ENCODE assay signal across 11 cellular contexts in genomic region chrX:124216396-124217124, GRCh38.
A peak's percentile ranks its signal among the peaks of the same experiment; 100 is the strongest.
DNase-seq lines count a peak whose midpoint lies in the region; ATAC-seq, FAIRE-seq and TF ChIP-seq lines count a peak whose summit lies in the region.
"Had no signal": no experiment of that assay in that cellular context is flagged by ENCODE, and none has a peak within 500 bp of the region (broad histone marks: within the 10 kb centered on the region; RNA-seq: fewer than 3 reads in every experiment).

No MANE protein-coding gene starts in this region.

- no peaks in the 10 kb centered on the region for H3K4me1 ChIP-seq in right cardiac atrium (ENCODE audit: control insufficient read depth, insufficient read depth, low read length)
- peaks cover 0 to 33% (median 0%) of the 10 kb centered on the region in 12 donors for H3K4me1 ChIP-seq in heart left ventricle
- peaks cover 14% of the 10 kb centered on the region for H3K4me1 ChIP-seq in endothelial cell of umbilical vein (ENCODE audit: control insufficient read depth, extremely low read depth, insufficient read depth, low read length)

- H4K20me1 ChIP-seq in endothelial cell of umbilical vein (replicated peaks; ENCODE audit: control insufficient read depth, extremely low read depth, insufficient read depth, low read length), result no peaks in the 10 kb centered on the region

- POLR2A ChIA-PET in endothelial cell of umbilical vein (lab: Charles Lee), result no interaction called here

- no peaks in the 10 kb centered on the region for H3K36me3 Mint-ChIP-seq in type B pancreatic cell

- intact Hi-C loops in right cardiac atrium (cut with DNase I) (loop anchor here in 1 of 4 donors (10.0 kb wide), 1 partner anchor 168 kb away; no protein-coding TSS in a partner anchor), heart left ventricle (cut with DNase I) (loop anchor here in 4 of 10 donors (10.0 kb wide), 1 partner anchor 168 kb away; no protein-coding TSS in a partner anchor), endothelial cell of umbilical vein (cut with micrococcal nuclease) (loop anchor here (10.0 kb wide), 1 partner anchor 252 kb away; the partner anchor contains the start of gene STAG2)

- H3K9me3 ChIP-seq in right cardiac atrium (ENCODE audit: control insufficient read depth, low read length) (no peaks in the 10 kb centered on the region), heart left ventricle (no peaks in the 10 kb centered on the region), endothelial cell of umbilical vein (replicated peaks; ENCODE audit: control insufficient read depth, insufficient read depth, low read length) (no peaks in the 10 kb centered on the region)
- H3K9me3 ChIP-seq: HAP-1, neutrophil had no signal

- 74% methylated on average over 8 of the region's 8 CpGs for WGBS in right cardiac atrium
- WGBS in heart left ventricle, 4 donors, result 48 to 80% (median 61%) methylated on average over 8 of the region's 8 CpGs

- no peak for TF ChIP-seq CTCF in heart left ventricle (IDR thresholded peaks at IDR 0.05)
- no peak for TF ChIP-seq CTCF in endothelial cell of umbilical vein (IDR thresholded peaks at IDR 0.05; ENCODE audit: extremely low read depth in 1 of 2, insufficient read depth in 1 of 2, low read depth in 1 of 2, low read length in 2 of 2)
- peak; percentile 30 for TF ChIP-seq CTCF in type B pancreatic cell (conservative IDR thresholded peaks at IDR 0.05)

- H3K4me1 Mint-ChIP-seq in type B pancreatic cell (ENCODE audit: unreplicated experiment), result peaks cover 18% of the 10 kb centered on the region

- peak overlapping the region; percentile 52 for H3K27ac ChIP-seq in right cardiac atrium (ENCODE audit: low read length)
- peak overlapping the region in 4 of 12 donors; percentile 9 to 78 (median 51) for H3K27ac ChIP-seq in heart left ventricle
- H3K27ac ChIP-seq in endothelial cell of umbilical vein (ENCODE audit: insufficient read depth, low read depth, low read length), result no peak overlapping the region
- H3K27ac ChIP-seq: neutrophil had no signal

- no peak overlapping the region for H3K4me3 Mint-ChIP-seq in type B pancreatic cell

- no peak overlapping the region for H3K27ac Mint-ChIP-seq in type B pancreatic cell

- TF ChIP-seq POLR2A in heart left ventricle (IDR thresholded peaks at IDR 0.05) (no peak), endothelial cell of umbilical vein (IDR thresholded peaks at IDR 0.05; ENCODE audit: low read depth, low read length) (no peak)

- dilution Hi-C loops in endothelial cell of umbilical vein (cut with MboI; ENCODE audit: extremely low pct_ligation_motif_present, low sequenced_read_pairs), result no loop called here

- no peak overlapping the region for H2AFZ ChIP-seq in endothelial cell of umbilical vein (ENCODE audit: low read depth, low read length)

- no peaks in the 10 kb centered on the region for H3K79me2 ChIP-seq in endothelial cell of umbilical vein (ENCODE audit: control insufficient read depth, insufficient read depth, low read length)

- ATAC-seq in right cardiac atrium (no peak), heart left ventricle (no peak), HG02763 (IDR thresholded peaks at IDR 0.05; ENCODE audit: unreplicated experiment) (no peak)

- no peaks in the 10 kb centered on the region for H3K27me3 Mint-ChIP-seq in type B pancreatic cell

- H3K9ac ChIP-seq in endothelial cell of umbilical vein (replicated peaks; ENCODE audit: extremely low read depth, insufficient read depth, low read length), result no peak overlapping the region

- H3K4me3 ChIP-seq in right cardiac atrium (ENCODE audit: low read length), result no peak overlapping the region
- no peak overlapping the region for H3K4me3 ChIP-seq in heart left ventricle
- no peak overlapping the region for H3K4me3 ChIP-seq in endothelial cell of umbilical vein (replicated peaks in 1 of 3; ENCODE audit: insufficient read depth in 1 of 3, low read depth in 1 of 3, low read length in 3 of 3)
- H3K4me3 ChIP-seq: HAP-1 had no signal

- CTCF ChIA-PET in endothelial cell of umbilical vein (lab: Charles Lee), result no interaction called here

- H3K36me3 ChIP-seq in heart left ventricle, result no peaks in the 10 kb centered on the region
- no peaks in the 10 kb centered on the region for H3K36me3 ChIP-seq in endothelial cell of umbilical vein (ENCODE audit: control insufficient read depth in 2 of 2, extremely low read depth in 1 of 2, insufficient read depth in 2 of 2, low read length in 2 of 2)
- H3K36me3 ChIP-seq: HAP-1, neutrophil had no signal

- DNase-seq in right cardiac atrium (no peak), heart left ventricle (no peak), OCI-M1 (lab: John Stamatoyannopoulos, UW) (peak; percentile 26), endothelial cell of umbilical vein (ENCODE audit: low read depth, low spot score) (no peak), type B pancreatic cell (ENCODE audit: extremely low spot score, unreplicated experiment) (no peak), NCI-H524 (lab: John Stamatoyannopoulos, UW) (no peak), NCI-H1694 treated with DMSO at 0.1 percent for 48 hours (lab: John Stamatoyannopoulos, UW) (no peak)
- DNase-seq: activated effector memory CD4-positive, alpha-beta T cell treated with Interleukin-2 at 50 U/mL for 16 hours had no signal

- H3K27me3 ChIP-seq in right cardiac atrium (ENCODE audit: control insufficient read depth, insufficient read depth) (no peaks in the 10 kb centered on the region), heart left ventricle (peaks cover 0 to 4% (median 0%) of the 10 kb centered on the region in 9 donors), endothelial cell of umbilical vein (ENCODE audit: control insufficient read depth in 2 of 2, insufficient read depth in 2 of 2, low read length in 2 of 2) (no peaks in the 10 kb centered on the region)
- H3K27me3 ChIP-seq: neutrophil had no signal

- no TSS peak for BruUV-seq in endothelial cell of umbilical vein (replicated peaks; lab: Mats Ljungman, UMichigan)

- no peak overlapping the region for H3K4me2 ChIP-seq in endothelial cell of umbilical vein (ENCODE audit: insufficient read depth, low read length)

- no peaks in the 10 kb centered on the region for H3K9me1 ChIP-seq in endothelial cell of umbilical vein (replicated peaks; ENCODE audit: control insufficient read depth, extremely low read depth, insufficient read depth, low read length)

- peak; percentile 26 for FAIRE-seq in endothelial cell of umbilical vein (lab: Jason Lieb, UNC)

- H3K9me3 Mint-ChIP-seq in type B pancreatic cell, result no peaks in the 10 kb centered on the region

TF ChIP-seq in endothelial cell of umbilical vein, 7 proteins besides CTCF, POLR2A, EP300 and RAD21:
- TF ChIP-seq MYC (IDR thresholded peaks at IDR 0.05; ENCODE audit: low read depth, low read length), result no peak
- TF ChIP-seq FOS (IDR thresholded peaks at IDR 0.05; ENCODE audit: borderline replicate concordance, insufficient read depth, low read length), result no peak
- TF ChIP-seq, protein P1, sequence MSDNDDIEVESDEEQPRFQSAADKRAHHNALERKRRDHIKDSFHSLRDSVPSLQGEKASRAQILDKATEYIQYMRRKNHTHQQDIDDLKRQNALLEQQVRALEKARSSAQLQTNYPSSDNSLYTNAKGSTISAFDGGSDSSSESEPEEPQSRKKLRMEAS (IDR thresholded peaks at IDR 0.05; ENCODE audit: insufficient read depth, insufficient read length), result no peak
- no peak for TF ChIP-seq POLR2AphosphoS5 (IDR thresholded peaks at IDR 0.05; ENCODE audit: insufficient read depth, low read depth, low read length)
- no peak for TF ChIP-seq JUN (IDR thresholded peaks at IDR 0.05; ENCODE audit: borderline replicate concordance, insufficient read depth, insufficient read length, low read depth)
- TF ChIP-seq GATA2 (IDR thresholded peaks at IDR 0.05; ENCODE audit: insufficient read depth, insufficient read length, low read depth, low read length), result no peak
- no peak for TF ChIP-seq EZH2 (IDR thresholded peaks at IDR 0.05; ENCODE audit: borderline replicate concordance, low read depth, low read length, severe bottlenecking)
